Comparison of ENCODE assay signal across 21 cellular contexts in the genomic region with DNA sequence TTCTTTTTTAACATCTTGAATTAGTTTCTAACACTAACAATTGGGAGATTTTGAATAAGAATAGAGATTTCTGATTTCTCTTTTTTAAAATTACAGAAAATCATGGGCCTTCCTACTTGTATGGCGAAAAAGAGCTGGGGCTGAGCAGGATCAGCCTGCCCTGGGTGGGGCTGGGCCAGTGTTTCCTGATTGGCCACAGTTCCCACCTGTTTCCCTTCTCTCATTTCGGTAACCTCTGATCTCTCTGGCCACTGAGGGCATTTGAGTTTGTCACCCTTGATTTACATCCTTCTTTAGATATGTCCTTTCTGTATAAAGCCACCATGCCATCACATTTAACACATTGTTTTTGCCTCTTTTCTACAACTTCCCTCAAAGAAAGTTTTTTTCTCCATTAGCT.
DNase-seq lines count a peak whose midpoint lies in the region; ATAC-seq and TF ChIP-seq lines count a peak whose summit lies in the region.
"Had no signal": no experiment of that assay in that cellular context is flagged by ENCODE, and none has a peak within 500 bp of the region (broad histone marks: within the 10 kb centered on the region; RNA-seq: fewer than 3 reads in every experiment).

No MANE protein-coding gene starts in this region.

- POLR2A ChIA-PET in OCI-LY7 (lab: Charles Lee): interaction anchor here (0.7 to 1.4 kb wide), 7 partner anchors 8 to 129 kb away, joined by 3 to 6 read pairs (median 4); no protein-coding TSS in a partner anchor

- H3K36me3 ChIP-seq in mesodermal cell (ENCODE audit: control insufficient read depth, insufficient read depth, low read length) (no peaks in the 10 kb centered on the region), rectal smooth muscle tissue (ENCODE audit: control insufficient read depth, insufficient read depth, low read length) (no peaks in the 10 kb centered on the region), uterus (no peaks in the 10 kb centered on the region), OCI-LY7 (ENCODE audit: insufficient read depth, low read length) (no peaks in the 10 kb centered on the region)
- H3K36me3 ChIP-seq: Peyer's patch had no signal

- peaks cover 14% of the 10 kb centered on the region for H3K36me3 Mint-ChIP-seq in brain
- H3K36me3 Mint-ChIP-seq: CD14-positive monocyte had no signal

- no peak overlapping the region for H3K9ac ChIP-seq in rectal smooth muscle tissue (ENCODE audit: low read length)

- H3K9me3 Mint-ChIP-seq in brain: peaks cover 10 to 16% (median 15%) of the 10 kb centered on the region in 5 experiments
- H3K9me3 Mint-ChIP-seq: HFFc6 had no signal

- H3K9me3 ChIP-seq in mesodermal cell (ENCODE audit: control insufficient read depth, low read length) (no peaks in the 10 kb centered on the region), uterus (no peaks in the 10 kb centered on the region), OCI-LY7 (ENCODE audit: low read length) (no peaks in the 10 kb centered on the region)
- H3K9me3 ChIP-seq: Peyer's patch had no signal

- no peaks in the 10 kb centered on the region for H3K27me3 Mint-ChIP-seq in brain

- TF ChIP-seq CTCF in brain (conservative IDR thresholded peaks at IDR 0.05) (no peak), uterus (IDR thresholded peaks at IDR 0.05) (no peak), OCI-LY7 (conservative IDR thresholded peaks at IDR 0.05; ENCODE audit: low read length) (no peak)

- no peaks in the 10 kb centered on the region for H3K9me2 ChIP-seq in OCI-LY7 (ENCODE audit: insufficient read depth, low read length)

- no peak overlapping the region for H2AFZ ChIP-seq in OCI-LY7 (ENCODE audit: low read length)

- H3K27ac ChIP-seq in mesodermal cell (ENCODE audit: low read depth, low read length, severe bottlenecking) (peak overlapping the region; percentile 24), rectal smooth muscle tissue (ENCODE audit: low read depth, low read length) (peak overlapping the region; percentile 23), uterus (peak overlapping the region; percentile 62 to 78), OCI-LY7 (ENCODE audit: low read depth, low read length, poor library complexity, severe bottlenecking) (no peak overlapping the region)

- WGBS in mesodermal cell (ENCODE audit: insufficient coverage in 2 of 2), 2 experiments: 97 to 100% methylated on average over 1 to 2 of the region's 2 CpGs

- CTCF ChIA-PET in OCI-LY7 (lab: Charles Lee; ENCODE audit: unreplicated experiment): no interaction called here

- no peak overlapping the region for H3K4me2 ChIP-seq in OCI-LY7 (ENCODE audit: low read length)

- H3K4me1 ChIP-seq in mesodermal cell (ENCODE audit: control insufficient read depth, insufficient read depth, low read length, poor library complexity, severe bottlenecking): peaks cover 4% of the 10 kb centered on the region
- H3K4me1 ChIP-seq in rectal smooth muscle tissue (ENCODE audit: control insufficient read depth, insufficient read depth, low read length): peaks cover 14% of the 10 kb centered on the region
- H3K4me1 ChIP-seq in uterus: peaks cover 11% of the 10 kb centered on the region in 2 donors
- H3K4me1 ChIP-seq in OCI-LY7 (ENCODE audit: insufficient read depth, low read length, poor library complexity, severe bottlenecking): no peaks in the 10 kb centered on the region
- H3K4me1 ChIP-seq: Peyer's patch had no signal

- ATAC-seq in HG02571 (IDR thresholded peaks at IDR 0.05; ENCODE audit: unreplicated experiment): no peak

- peak overlapping the region in 1 of 5 experiments; percentile 39 for H3K4me3 Mint-ChIP-seq in brain
- H3K4me3 Mint-ChIP-seq: HFFc6 had no signal

- TF ChIP-seq POLR2A in uterus (IDR thresholded peaks at IDR 0.05): no peak

- H3K27ac Mint-ChIP-seq in brain: peak overlapping the region; percentile 71 to 99 (median 93)
- H3K27ac Mint-ChIP-seq: HFFc6 had no signal

- no peak for DNase-seq in uterus
- DNase-seq in OCI-LY7 (ENCODE audit: low spot score): no peak
- no peak for DNase-seq in HPDE6-E6E7 (ENCODE audit: extremely low spot score)
- no peak for DNase-seq in pons (ENCODE audit: low spot score)
- DNase-seq: AML-193, DND-41, H7, HFFc6, MM.1S, NCI-H1092 treated with DMSO at 0.1 percent for 48 hours, NCI-H146, NCI-H2029 treated with DMSO at 0.1 percent for 48 hours, NCI-H2171 treated with DMSO at 0.1 percent for 48 hours, NCI-H446, NCI-H526 treated with DMSO at 0.1 percent for 48 hours, Peyer's patch had no signal

- peaks cover 59% of the 10 kb centered on the region for H3K4me1 Mint-ChIP-seq in brain
- H3K4me1 Mint-ChIP-seq: CD14-positive monocyte had no signal

- H3K27me3 ChIP-seq in rectal smooth muscle tissue (ENCODE audit: control insufficient read depth, insufficient read depth, low read length) (peaks cover 3% of the 10 kb centered on the region), uterus (no peaks in the 10 kb centered on the region)
- H3K27me3 ChIP-seq: Peyer's patch had no signal

- intact Hi-C loops in uterus (cut with DNase I; ENCODE audit: low total_unique reads): no loop called here
- intact Hi-C loops in OCI-LY7 (cut with micrococcal nuclease; ENCODE audit: unreplicated experiment): no loop called here

- no peak overlapping the region for H3K4me3 ChIP-seq in mesodermal cell (ENCODE audit: extremely low read depth, insufficient read depth, low read length, poor library complexity, severe bottlenecking)
- no peak overlapping the region for H3K4me3 ChIP-seq in rectal smooth muscle tissue (ENCODE audit: low read length)
- no peak overlapping the region for H3K4me3 ChIP-seq in uterus
- no peak overlapping the region for H3K4me3 ChIP-seq in OCI-LY7 (ENCODE audit: low read depth, low read length, poor library complexity, severe bottlenecking)
- H3K4me3 ChIP-seq: Peyer's patch had no signal

- no peaks in the 10 kb centered on the region for H3K79me2 ChIP-seq in OCI-LY7 (ENCODE audit: insufficient read depth, low read depth, low read length)

- BruUV-seq in OCI-LY7 (replicated peaks; lab: Mats Ljungman, UMichigan): no TSS peak

- H4K20me1 ChIP-seq in OCI-LY7 (ENCODE audit: insufficient read depth, low read length): no peaks in the 10 kb centered on the region
